20 cellular contexts compared by ENCODE assay signal in the genomic region with DNA sequence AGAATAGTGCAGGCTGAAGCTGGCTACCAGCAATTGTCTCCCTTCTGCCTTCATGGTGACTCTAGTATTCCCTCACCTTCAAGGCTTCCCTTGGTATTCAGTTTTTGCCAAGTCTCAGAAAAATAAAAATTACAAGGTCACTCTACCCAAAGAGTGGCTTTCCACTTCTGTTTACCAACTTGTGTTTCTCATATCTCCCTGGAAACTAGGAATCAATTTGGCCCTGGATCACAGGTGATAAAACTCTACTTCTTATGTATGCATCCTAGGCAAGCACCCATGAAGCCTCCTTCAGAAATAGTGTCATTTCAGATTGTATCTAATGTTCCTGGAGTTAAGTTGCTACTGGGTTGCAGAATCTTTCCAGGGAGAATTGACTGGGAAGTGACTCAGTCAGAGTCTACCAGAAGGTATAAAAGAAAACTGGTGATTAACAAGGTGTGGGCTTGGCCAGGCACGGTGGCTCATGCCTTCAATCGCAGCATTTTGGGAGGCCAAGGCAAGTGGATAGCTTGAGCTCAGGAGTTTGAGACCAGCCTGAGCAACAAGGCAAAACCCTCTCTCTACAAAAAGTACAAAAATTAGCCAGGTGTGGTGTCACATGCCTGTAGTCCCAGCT.
"Had no signal": no experiment of that assay in that cellular context is flagged by ENCODE, and none has a peak within 500 bp of the region (broad histone marks: within the 10 kb centered on the region; RNA-seq: fewer than 3 reads in every experiment).

No MANE protein-coding gene starts in this region.

- H3K9me3 ChIP-seq: adrenal gland, ascending aorta, left ventricle myocardium inferior, neutrophil, ovary, psoas muscle, right atrium auricular region, spleen, thoracic aorta had no signal

- H3K27me3 ChIP-seq: adrenal gland, ascending aorta, neutrophil, ovary, right atrium auricular region, spleen had no signal

- H3K27ac ChIP-seq: adrenal gland, ascending aorta, coronary artery, left ventricle myocardium inferior, neutrophil, ovary, psoas muscle, right atrium auricular region, spleen, thoracic aorta had no signal

- H3K4me1 ChIP-seq: adrenal gland, ascending aorta, left ventricle myocardium inferior, psoas muscle, right atrium auricular region had no signal

- H3K4me3 ChIP-seq: adrenal gland, ascending aorta, coronary artery, left ventricle myocardium inferior, ovary, psoas muscle, right atrium auricular region, spleen, thoracic aorta had no signal

- H3K36me3 ChIP-seq: adrenal gland, ascending aorta, left ventricle myocardium inferior, neutrophil, ovary, right atrium auricular region, spleen, thoracic aorta had no signal

- DNase-seq: activated CD4-positive, alpha-beta T cell treated with anti-CD3 and anti-CD28 coated beads for 4 hours; activated CD4-positive, alpha-beta T cell treated with anti-CD3 and anti-CD28 coated beads, Interleukin-2, amount 50 U/mL, for 48 hours; activated CD4-positive, CD25-positive, alpha-beta regulatory T cell; activated CD8-positive, alpha-beta memory T cell treated with anti-CD3 and anti-CD28 coated beads, Interleukin-2, amount 50 U/mL, for 48 hours; activated naive CD4-positive, alpha-beta T cell; activated T-cell treated with anti-CD3 and anti-CD28 coated beads, Interleukin-2, amount 50 U/mL, for 4 hours; adrenal gland; cerebellar nuclear complex; left ventricle myocardium inferior; ovary; psoas muscle; spleen; stimulated activated CD4-positive, alpha-beta T cell treated with anti-CD3 and anti-CD28 coated beads, Interleukin-4, amount 100 ng/mL, for 1 hour; stimulated activated naive CD4-positive, alpha-beta T cell treated with Interleukin-2 at 50 U/mL for 16 hours; T-helper 17 cell had no signal
